In the genomic region with DNA sequence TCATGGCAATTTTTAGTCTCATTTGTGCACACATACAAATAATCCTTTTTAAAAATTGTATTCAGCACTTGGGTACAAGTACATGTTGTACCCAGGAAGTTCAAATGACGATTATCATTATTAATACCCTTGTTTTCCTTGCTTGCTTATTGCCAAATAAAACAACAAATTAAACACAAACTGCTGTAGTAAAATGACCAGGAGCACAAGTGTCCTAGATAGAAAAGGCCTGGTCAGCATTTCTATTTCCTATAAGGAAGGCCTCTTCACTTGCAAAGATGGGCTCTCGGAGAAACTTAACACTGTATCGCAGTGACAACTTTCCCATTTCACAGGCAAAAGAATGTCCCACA, we compare ENCODE assay signal across 19 cellular contexts. TPM values are rescaled to one million over a fixed set of nuclear protein-coding genes. Genes with fewer than 3 reads are reported as not detected.
A peak's percentile ranks its signal among the peaks of the same experiment; 100 is the strongest.
DNase-seq lines count a peak whose midpoint lies in the region; ATAC-seq and TF ChIP-seq lines count a peak whose summit lies in the region.
"Had no signal": no experiment of that assay in that cellular context is flagged by ENCODE, and none has a peak within 500 bp of the region (broad histone marks: within the 10 kb centered on the region; RNA-seq: fewer than 3 reads in every experiment).

No MANE protein-coding gene starts in this region.

- H3K9ac ChIP-seq in skeletal muscle tissue (ENCODE audit: low read depth in 1 of 3, low read length in 3 of 3), result peak overlapping the region in 1 of 3 donors; percentile 42

- H3K4me1 ChIP-seq in adrenal gland (replicated peaks in 1 of 2) (peaks cover 0 to 9% of the 10 kb centered on the region in 2 donors), skeletal muscle tissue (ENCODE audit: control insufficient read depth in 3 of 3, insufficient read depth in 3 of 3, low read length in 3 of 3) (peaks cover 4 to 13% (median 5%) of the 10 kb centered on the region in 3 donors)

- TF ChIP-seq POLR2A in adrenal gland (IDR thresholded peaks at IDR 0.05), result no peak

- H3K27me3 ChIP-seq in adrenal gland, result no peaks in the 10 kb centered on the region
- H3K27me3 ChIP-seq in skeletal muscle tissue (ENCODE audit: control insufficient read depth in 3 of 3, insufficient read depth in 3 of 3, low read length in 3 of 3), result no peaks in the 10 kb centered on the region
- H3K27me3 ChIP-seq: cardiac muscle cell, pancreas had no signal

- DNase-seq in adrenal gland, result no peak
- DNase-seq in left lobe of liver (ENCODE audit: low spot score), result no peak
- DNase-seq in activated T-cell treated with anti-CD3 and anti-CD28 coated beads, Interleukin-2, amount 50 U/mL, for 1 hour, result no peak
- no peak for DNase-seq in Ammon's horn (ENCODE audit: low spot score)
- DNase-seq in activated gamma-delta T cell treated with Interleukin-2 at 50 U/mL for 16 hours, result no peak
- DNase-seq: activated CD4-positive, alpha-beta memory T cell treated with anti-CD3 and anti-CD28 coated beads for 36 hours; activated T-cell treated with anti-CD3 and anti-CD28 coated beads, Interleukin-2, amount 50 U/mL, for 48 hours; CD8-positive, alpha-beta memory T cell; effector CD4-positive, alpha-beta T cell; NK-92 treated with Interleukin-12 subunit alpha and Interleukin-12 subunit beta, amount 100 ng/mL, for 24 hours; pancreas; stimulated activated naive B cell treated with anti-CD40 and anti-IgM and Interleukin-4, amounts not matched to agents 10 μg/mL and 1 μg/mL and 100 μg/mL, for 72 hours; T-helper 1 cell; WERI-Rb-1 had no signal

- H3K36me3 ChIP-seq in adrenal gland (replicated peaks in 1 of 2), result no peaks in the 10 kb centered on the region
- no peaks in the 10 kb centered on the region for H3K36me3 ChIP-seq in skeletal muscle tissue (ENCODE audit: control insufficient read depth in 3 of 3, insufficient read depth in 3 of 3, low read length in 3 of 3)
- H3K36me3 ChIP-seq: cardiac muscle cell, pancreas, WERI-Rb-1 had no signal

- intact Hi-C loops in adrenal gland (cut with DNase I), result no loop called here

- ATAC-seq in left lobe of liver, result peak; percentile 41
- ATAC-seq in GM21723 (IDR thresholded peaks at IDR 0.05; ENCODE audit: unreplicated experiment), result no peak
- ATAC-seq: stimulated activated naive B cell treated with anti-CD40 and anti-IgM and Interleukin-4, amounts not matched to agents 10 μg/mL and 1 μg/mL and 100 μg/mL, for 72 hours had no signal

- H3K9me3 ChIP-seq in adrenal gland (replicated peaks in 1 of 3), result no peaks in the 10 kb centered on the region
- H3K9me3 ChIP-seq in skeletal muscle tissue (ENCODE audit: control insufficient read depth in 3 of 3, low read length in 3 of 3), result no peaks in the 10 kb centered on the region
- H3K9me3 ChIP-seq: pancreas had no signal

- 53 to 69% (median 68%) methylated on average over 3 of the region's 3 CpGs for WGBS in adrenal gland, 4 donors

- peak overlapping the region; percentile 96; the same call in 1 of the 2 replicates for H3K27ac ChIP-seq in C4-2B
- H3K27ac ChIP-seq in adrenal gland, result peak overlapping the region in 3 of 5 donors; percentile 1 to 88 (median 75)
- H3K27ac ChIP-seq in skeletal muscle tissue (ENCODE audit: low read depth, low read length), result peak overlapping the region; percentile 28
- H3K27ac ChIP-seq: cardiac muscle cell, pancreas, RWPE1, WERI-Rb-1 had no signal

- TF ChIP-seq CTCF in C4-2B (conservative IDR thresholded peaks at IDR 0.05) (no peak), adrenal gland (IDR thresholded peaks at IDR 0.05) (no peak)

- no peak overlapping the region for H3K4me3 ChIP-seq in adrenal gland
- H3K4me3 ChIP-seq in skeletal muscle tissue (ENCODE audit: low read length in 3 of 3), result peak overlapping the region in 1 of 3 donors; percentile 9
- H3K4me3 ChIP-seq: cardiac muscle cell, pancreas had no signal

RNA-seq across cellular contexts. Expression of a gene that starts 34.7 kb away (rescaled TPM):
- 100 to 1,000 TPM in 5 of 8 donors, 10 to 100 TPM in 3; 80.8 to 716 (median 183) TPM for total RNA-seq in adrenal gland
- polyA plus RNA-seq in adrenal gland, result 100 to 1,000 TPM in 2 of 3 donors, 10 to 100 TPM in 1; 60.3 to 138 (median 130) TPM
- 24.5 TPM for total RNA-seq in left lobe of liver
- total RNA-seq in skeletal muscle tissue, result 101 TPM

Comparison
In these comparisons a context has a peak if more than half of its experiments do, and no peak if none do; other contexts are left out.
1. H3K27ac ChIP-seq: peak in every context shown above with its lines; median percentile 96 in C4-2B; 75 in adrenal gland; 28 in skeletal muscle tissue.